10 cellular contexts compared by ENCODE assay signal in the genomic region with DNA sequence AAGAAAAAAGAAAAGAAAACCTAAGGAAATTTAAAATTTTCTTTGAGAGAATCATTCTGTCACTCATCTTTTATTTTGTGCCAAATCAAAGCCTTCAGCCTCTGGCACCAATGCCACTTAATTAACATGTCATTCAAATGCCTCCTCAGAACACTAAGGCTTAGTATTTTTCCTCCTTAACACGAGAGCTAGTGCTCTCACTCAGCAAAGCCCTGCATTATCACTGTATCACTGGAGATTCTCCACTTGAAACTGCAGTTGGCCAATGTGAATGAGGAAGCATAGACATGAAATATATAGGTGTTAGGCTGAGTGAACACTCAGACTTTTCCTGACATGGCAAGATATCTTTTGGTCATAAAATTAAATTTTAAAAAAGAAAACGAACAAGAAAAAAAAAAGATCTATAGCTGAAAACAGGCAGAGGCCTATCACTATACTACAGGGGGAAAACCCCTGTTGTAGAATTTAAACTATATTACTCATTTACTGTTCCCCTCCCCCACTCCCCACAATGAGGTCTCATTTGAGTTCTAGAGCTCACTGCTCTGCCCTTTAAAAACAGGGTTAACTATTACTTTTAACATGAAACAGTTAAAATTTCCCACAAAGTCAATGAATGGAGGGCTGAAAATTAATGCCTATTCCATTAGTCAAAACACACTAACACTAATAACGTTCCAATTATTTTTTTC. TPM values are rescaled to one million over a fixed set of nuclear protein-coding genes. Genes with fewer than 3 reads are reported as not detected.
A peak's percentile ranks its signal among the peaks of the same experiment; 100 is the strongest.
DNase-seq lines count a peak whose midpoint lies in the region; ATAC-seq and TF ChIP-seq lines count a peak whose summit lies in the region.
"Had no signal": no experiment of that assay in that cellular context is flagged by ENCODE, and none has a peak within 500 bp of the region (broad histone marks: within the 10 kb centered on the region; RNA-seq: fewer than 3 reads in every experiment).

No MANE protein-coding gene starts in this region.

- ATAC-seq in GM18858 (IDR thresholded peaks at IDR 0.05; ENCODE audit: unreplicated experiment) = peak; percentile 79
- peak; percentile 58 for ATAC-seq in GM21737 (IDR thresholded peaks at IDR 0.05; ENCODE audit: unreplicated experiment)
- no peak for ATAC-seq in gastroesophageal sphincter
- ATAC-seq in psoas muscle = no peak
- ATAC-seq: foreskin keratinocyte had no signal

- H3K79me1 ChIP-seq in mesendoderm (ENCODE audit: low read length) = no peaks in the 10 kb centered on the region

- H3K27ac ChIP-seq in mesendoderm (ENCODE audit: low read depth, low read length) = no peak overlapping the region
- H3K27ac ChIP-seq in gastroesophageal sphincter = no peak overlapping the region
- no peak overlapping the region for H3K27ac ChIP-seq in psoas muscle
- H3K27ac ChIP-seq: foreskin keratinocyte had no signal

- no peak overlapping the region for H3K56ac ChIP-seq in mesendoderm (ENCODE audit: low read length)

- H3K9ac ChIP-seq in mesendoderm (ENCODE audit: low read length) = no peak overlapping the region

- H3K27me3 ChIP-seq in mesendoderm (ENCODE audit: insufficient read depth, low read length, poor library complexity) = no peaks in the 10 kb centered on the region
- H3K27me3 ChIP-seq in gastroesophageal sphincter = no peaks in the 10 kb centered on the region
- no peaks in the 10 kb centered on the region for H3K27me3 ChIP-seq in psoas muscle (ENCODE audit: insufficient read depth in 3 of 3, low read length in 2 of 3)
- H3K27me3 ChIP-seq: foreskin keratinocyte had no signal

- TF ChIP-seq CTCF in gastroesophageal sphincter (IDR thresholded peaks at IDR 0.05) = no peak
- no peak for TF ChIP-seq CTCF in psoas muscle (IDR thresholded peaks at IDR 0.05)

- no peaks in the 10 kb centered on the region for H3K4me1 ChIP-seq in mesendoderm (ENCODE audit: control insufficient read depth, low read depth, low read length)
- H3K4me1 ChIP-seq in gastroesophageal sphincter = peaks cover 0 to 33% (median 0%) of the 10 kb centered on the region in 3 donors
- peaks cover 28% of the 10 kb centered on the region for H3K4me1 ChIP-seq in psoas muscle

- H3K9me3 ChIP-seq in gastroesophageal sphincter (no peaks in the 10 kb centered on the region), psoas muscle (no peaks in the 10 kb centered on the region)

- H2AK5ac ChIP-seq in mesendoderm (ENCODE audit: low read length) = no peak overlapping the region

- no peak overlapping the region for H3K4me2 ChIP-seq in mesendoderm (ENCODE audit: low read length)

- no peak overlapping the region for H3K18ac ChIP-seq in mesendoderm (ENCODE audit: low read length)

- H2BK120ac ChIP-seq in mesendoderm (ENCODE audit: low read depth, low read length) = no peak overlapping the region

- WGBS in mesendoderm (ENCODE audit: extremely low coverage, insufficient coverage, low lambda C conversion rate) = 100% methylated on average over 1 of the region's 3 CpGs
- 56 to 71% methylated on average over 3 of the region's 3 CpGs for whole genome bisulfite sequencing in gastroesophageal sphincter (ENCODE audit: low coverage in 1 of 2), 2 donors
- 65 to 71% (median 67%) methylated on average over 3 of the region's 3 CpGs for WGBS in psoas muscle, 3 donors

- H4K5ac ChIP-seq in mesendoderm (ENCODE audit: low read length) = no peak overlapping the region

- no peak overlapping the region for H3K4ac ChIP-seq in mesendoderm (ENCODE audit: low read depth, low read length)

- no peak overlapping the region for H3K23ac ChIP-seq in mesendoderm (ENCODE audit: low read length)

- DNase-seq in NCI-H187 (lab: John Stamatoyannopoulos, UW) (peak; percentile 66 to 89), mesendoderm (no peak), activated gamma-delta T cell treated with Interleukin-2 at 50 U/mL for 16 hours (no peak), psoas muscle (no peak)
- DNase-seq in activated CD8-positive, alpha-beta memory T cell treated with anti-CD3 and anti-CD28 coated beads, Interleukin-2, amount 50 U/mL, for 4 hours = no peak
- DNase-seq: foreskin keratinocyte, NCI-H446 treated with DMSO at 0.1 percent for 48 hours had no signal

- TF ChIP-seq POLR2A in gastroesophageal sphincter (IDR thresholded peaks at IDR 0.05) = no peak

- H2BK15ac ChIP-seq in mesendoderm (replicated peaks; ENCODE audit: low read depth) = no peak overlapping the region

- H3K79me2 ChIP-seq in mesendoderm (ENCODE audit: control insufficient read depth, insufficient read depth, low read length) = peaks cover 8% of the 10 kb centered on the region

- peak overlapping the region; percentile 56 for H4K8ac ChIP-seq in mesendoderm (ENCODE audit: low read depth, low read length)

- TF ChIP-seq EP300 in gastroesophageal sphincter (IDR thresholded peaks at IDR 0.05) = no peak

- intact Hi-C loops in psoas muscle (cut with DNase I) = no loop called here

- H3K4me3 ChIP-seq in mesendoderm (ENCODE audit: low read length) = no peak overlapping the region
- H3K4me3 ChIP-seq in gastroesophageal sphincter = no peak overlapping the region
- no peak overlapping the region for H3K4me3 ChIP-seq in psoas muscle

- no peak overlapping the region for H2BK5ac ChIP-seq in mesendoderm (ENCODE audit: low read length)

- H3K36me3 ChIP-seq in mesendoderm (ENCODE audit: control insufficient read depth, insufficient read depth, low read length) (peaks cover 5% of the 10 kb centered on the region), gastroesophageal sphincter (peaks cover 5 to 31% of the 10 kb centered on the region in 2 donors), psoas muscle (ENCODE audit: insufficient read depth in 1 of 2, low read depth in 1 of 2) (peaks cover 0 to 42% of the 10 kb centered on the region in 2 donors)

RNA-seq across cellular contexts. Expression of a gene that starts 5.1 kb away (rescaled TPM):
- polyA plus RNA-seq in mesendoderm (2013, experiment 1 of 2) = 27.2 TPM
- 28.7 TPM for polyA plus RNA-seq in mesendoderm (2013, experiment 2 of 2)
- total RNA-seq in gastroesophageal sphincter = 10 to 100 TPM; 15.9 to 29.9 (median 18.6) TPM
- 1 to 10 TPM; 6.0 to 6.5 (median 6.3) TPM for total RNA-seq in psoas muscle
- polyA plus RNA-seq in psoas muscle = 1 to 10 TPM; 3.7 to 6.3 (median 5.6) TPM

Comparison
In these comparisons a context has a peak if more than half of its experiments do, and no peak if none do; other contexts are left out.
1. ATAC-seq: peak in GM18858 (single experiment) and GM21737 (single experiment); none in gastroesophageal sphincter (single experiment) and psoas muscle (0 of 4).
2. DNase-seq: peak in NCI-H187 (2 of 2); none in mesendoderm (single experiment), activated gamma-delta T cell treated with Interleukin-2 at 50 U/mL for 16 hours (single experiment), psoas muscle (0 of 2) and activated CD8-positive, alpha-beta memory T cell treated with anti-CD3 and anti-CD28 coated beads, Interleukin-2, amount 50 U/mL, for 4 hours (single experiment).